In genomic region chr7:85908051-85908450, GRCh38 we compare ENCODE assay signal across 7 cellular contexts.
"Had no signal": no experiment of that assay in that cellular context is flagged by ENCODE, and none has a peak within 500 bp of the region (broad histone marks: within the 10 kb centered on the region; RNA-seq: fewer than 3 reads in every experiment).

No MANE protein-coding gene starts in this region.

- DNase-seq: IMR-90, KBM-7, KG1 had no signal

- H3K27me3 Mint-ChIP-seq: IgD-negative memory B cell had no signal

- H3K4me3 Mint-ChIP-seq: IgD-negative memory B cell had no signal

- ATAC-seq: HepG2, K562 had no signal

- H3K4me3 ChIP-seq: K562 had no signal

- H3K27ac Mint-ChIP-seq: IgD-negative memory B cell had no signal

- H3K36me3 Mint-ChIP-seq: IgD-negative memory B cell had no signal

- H3K4me1 Mint-ChIP-seq: IgD-negative memory B cell had no signal

- H3K27ac ChIP-seq: HL-60 had no signal
